Comparison of ENCODE assay signal across 12 cellular contexts in the genomic region with DNA sequence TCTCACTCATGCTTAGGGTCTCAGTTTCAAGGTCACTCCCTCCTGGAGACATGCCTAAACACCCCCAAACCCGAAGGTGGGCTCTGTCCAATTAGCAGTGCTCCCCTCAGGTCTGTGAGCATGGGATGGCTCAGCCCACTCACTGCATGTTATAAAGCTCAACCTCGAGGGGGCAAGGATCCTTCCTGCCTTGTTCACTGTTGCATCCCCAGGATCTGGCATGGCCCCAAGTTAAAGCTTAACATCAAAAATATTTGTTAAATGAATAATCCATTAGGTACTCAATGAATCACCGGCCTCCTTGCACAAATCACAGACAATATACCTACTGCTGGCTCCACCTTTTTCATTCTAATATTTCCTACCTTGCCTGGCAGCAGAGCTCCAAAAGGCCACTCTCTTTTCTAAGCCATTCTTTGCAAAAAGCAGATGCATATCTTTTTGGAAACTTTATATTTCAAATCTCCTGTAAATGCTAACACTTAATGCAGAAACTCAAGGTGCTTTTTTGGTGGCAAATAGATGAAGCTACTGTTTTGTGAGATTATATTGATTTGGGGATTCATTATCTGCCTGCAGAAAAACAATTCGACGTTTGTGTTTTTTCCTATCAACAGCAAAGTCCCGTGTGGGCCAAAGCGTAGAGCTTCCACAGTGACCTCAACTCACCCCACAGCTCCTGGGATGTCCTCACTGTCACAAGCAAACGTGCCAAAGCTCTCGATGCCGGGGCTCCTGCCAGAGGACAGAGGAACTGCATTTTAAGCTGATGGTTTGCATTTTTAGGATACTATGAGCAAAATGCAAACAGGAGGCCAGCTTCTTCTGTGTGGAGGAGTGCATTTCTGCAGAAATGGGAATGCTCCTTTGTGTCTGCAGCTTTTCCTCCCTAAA. TPM values are rescaled to one million over a fixed set of nuclear protein-coding genes. Genes with fewer than 3 reads are reported as not detected.
DNase-seq lines count a peak whose midpoint lies in the region; ATAC-seq, FAIRE-seq and TF ChIP-seq lines count a peak whose summit lies in the region.
"Had no signal": no experiment of that assay in that cellular context is flagged by ENCODE, and none has a peak within 500 bp of the region (broad histone marks: within the 10 kb centered on the region; RNA-seq: fewer than 3 reads in every experiment).

No MANE protein-coding gene starts in this region.

- intact Hi-C loops in Calu3 (cut with micrococcal nuclease; ENCODE audit: unreplicated experiment) (loop anchor here (1.0 to 5.0 kb wide), 2 partner anchors 35 to 144 kb away; no protein-coding TSS in a partner anchor), HepG2 (cut with micrococcal nuclease; ENCODE audit: unreplicated experiment) (no loop called here), CD14-positive monocyte (cut with micrococcal nuclease) (no loop called here)

- H3K27me3 Mint-ChIP-seq in Calu3 (ENCODE audit: unreplicated experiment) (no peaks in the 10 kb centered on the region), CD14-positive monocyte (ENCODE audit: low read depth in 3 of 3) (peaks cover 0 to 2% (median 0%) of the 10 kb centered on the region in 3 donors)

- no peak overlapping the region for H2AFZ ChIP-seq in HepG2 (ENCODE audit: low read length)

- no peak overlapping the region for H3K27ac Mint-ChIP-seq in Calu3 (ENCODE audit: unreplicated experiment)
- H3K27ac Mint-ChIP-seq in CD14-positive monocyte = no peak overlapping the region
- H3K27ac Mint-ChIP-seq: stimulated activated effector memory CD8-positive, alpha-beta T cell treated with anti-CD3 and anti-CD28 coated beads, Interleukin-12 subunit alpha, Interleukin-12 subunit beta, amount 100 ng/mL, for 72 hours; T-helper 1 cell treated with Interleukin-12 subunit alpha and Interleukin-12 subunit beta and Interleukin-4 antibody, amounts not matched to agents 30 μg/mL and 1 μg/mL, for 36 hours had no signal

- POLR2A ChIA-PET in HepG2 (lab: Yijun Ruan, JAX) = interaction anchor here (0.7 to 1.2 kb wide), 2 partner anchors 9 to 19 kb away, joined by 3 read pairs; no protein-coding TSS in a partner anchor

- TF ChIP-seq POLR2A in HepG2 (IDR thresholded peaks at IDR 0.05; ENCODE audit: insufficient read depth in 1 of 2, low read depth in 2 of 2, low read length in 2 of 2) (no peak), GM12892 (IDR thresholded peaks at IDR 0.05; ENCODE audit: low read depth, low read length) (no peak)

- H3K4me1 Mint-ChIP-seq in Calu3 (ENCODE audit: low read depth, unreplicated experiment) (peaks cover 18% of the 10 kb centered on the region), CD14-positive monocyte (peaks cover 3% of the 10 kb centered on the region)
- H3K4me1 Mint-ChIP-seq: stimulated activated effector memory CD8-positive, alpha-beta T cell treated with anti-CD3 and anti-CD28 coated beads, Interleukin-12 subunit alpha, Interleukin-12 subunit beta, amount 100 ng/mL, for 72 hours had no signal

- BruUV-seq in Calu3 (replicated peaks; lab: Mats Ljungman, UMichigan) (no TSS peak), HepG2 (replicated peaks; lab: Mats Ljungman, UMichigan) (no TSS peak)

- H3K4me2 ChIP-seq in HepG2 (ENCODE audit: low read depth, low read length) = peak overlapping the region; percentile 57
- H3K4me2 ChIP-seq: smooth muscle cell had no signal

- no peaks in the 10 kb centered on the region for H3K27me3 ChIP-seq in brain microvascular endothelial cell (replicated peaks)
- H3K27me3 ChIP-seq in HepG2 (ENCODE audit: control insufficient read depth in 1 of 2, insufficient read depth in 2 of 2, low read length in 2 of 2) = peaks cover 0 to 8% of the 10 kb centered on the region in 2 experiments; a peak in 1 of 5 replicates

- H3K36me3 Mint-ChIP-seq in Calu3 (ENCODE audit: insufficient read depth, unreplicated experiment) (no peaks in the 10 kb centered on the region), CD14-positive monocyte (no peaks in the 10 kb centered on the region)
- H3K36me3 Mint-ChIP-seq: stimulated activated effector memory CD8-positive, alpha-beta T cell treated with anti-CD3 and anti-CD28 coated beads, Interleukin-12 subunit alpha, Interleukin-12 subunit beta, amount 100 ng/mL, for 72 hours had no signal

- ATAC-seq in HepG2 (peak; percentile 75), HG03159 (IDR thresholded peaks at IDR 0.05; ENCODE audit: unreplicated experiment) (no peak)
- ATAC-seq: stimulated activated effector memory CD8-positive, alpha-beta T cell treated with anti-CD3 and anti-CD28 coated beads, Interleukin-12 subunit alpha, Interleukin-12 subunit beta, amount 100 ng/mL, for 72 hours had no signal

- no peaks in the 10 kb centered on the region for H3K9me3 ChIP-seq in HepG2 (ENCODE audit: low read length)

- H3K27ac ChIP-seq in brain microvascular endothelial cell (no peak overlapping the region), HepG2 (ENCODE audit: extremely low read length, insufficient read depth, low read length) (peak overlapping the region; percentile 63)

- no peak overlapping the region for H3K9ac ChIP-seq in HepG2 (ENCODE audit: insufficient read depth, low read depth, low read length)

- no peaks in the 10 kb centered on the region for H3K9me3 Mint-ChIP-seq in Calu3 (ENCODE audit: low read depth, unreplicated experiment)
- H3K9me3 Mint-ChIP-seq in CD14-positive monocyte = peaks cover 0 to 3% (median 0%) of the 10 kb centered on the region in 7 donors
- H3K9me3 Mint-ChIP-seq: stimulated activated effector memory CD8-positive, alpha-beta T cell treated with anti-CD3 and anti-CD28 coated beads, Interleukin-12 subunit alpha, Interleukin-12 subunit beta, amount 100 ng/mL, for 72 hours; T-helper 1 cell treated with Interleukin-12 subunit alpha and Interleukin-12 subunit beta and Interleukin-4 antibody, amounts not matched to agents 30 μg/mL and 1 μg/mL, for 36 hours had no signal

- DNase-seq in Calu3 (peak; percentile 90), HT1080 (ENCODE audit: low read depth) (peak; percentile 87), brain microvascular endothelial cell (peak; percentile 73), HepG2 (ENCODE audit: low spot score) (peak; percentile 71), GM12892 (ENCODE audit: insufficient read length) (no peak), CD14-positive monocyte (ENCODE audit: low spot score) (no peak)
- no peak for DNase-seq in central memory CD4-positive, alpha-beta T cell
- DNase-seq: NCI-H2107 had no signal

- TF ChIP-seq EP300 in HepG2 (IDR thresholded peaks at IDR 0.05; ENCODE audit: low read depth in 2 of 2, low read length in 2 of 2) = peak in 1 of 2 experiments; percentile 12; a peak in 1 of 4 replicates
- TF ChIP-seq EP300 in HepG2 (CRISPR knock-in tag; IDR thresholded peaks at IDR 0.05; ENCODE audit: borderline replicate concordance) = no peak

- TF ChIP-seq CTCF in Calu3 (IDR thresholded peaks at IDR 0.05; ENCODE audit: unreplicated experiment) (no peak), brain microvascular endothelial cell (IDR thresholded peaks at IDR 0.05; ENCODE audit: low read depth, low read length, missing control alignments) (peak; percentile 14), HepG2 (CRISPR knock-in tag; IDR thresholded peaks at IDR 0.05) (no peak), CD14-positive monocyte (IDR thresholded peaks at IDR 0.05) (no peak)

- no peak for TF ChIP-seq RAD21 in HepG2 (CRISPR knock-in tag; IDR thresholded peaks at IDR 0.05)

- no peaks in the 10 kb centered on the region for H3K36me3 ChIP-seq in brain microvascular endothelial cell (replicated peaks)
- H3K36me3 ChIP-seq in HepG2 (replicated peaks in 1 of 2; ENCODE audit: control insufficient read depth in 1 of 2, insufficient read depth in 2 of 2, low read length in 2 of 2) = no peaks in the 10 kb centered on the region

- CTCF ChIA-PET in Calu3 (lab: Charles Lee) = interaction anchor here (0.6 to 2.2 kb wide), 19 partner anchors 9 to 820 kb away, joined by 3 to 12 read pairs (median 4); partner anchors contain the start of genes PCOLCE2 and U2SURP
- CTCF ChIA-PET in HepG2 (lab: Yijun Ruan, JAX; ENCODE audit: low intra/inter-chr PET ratio, low total read pairs) = no interaction called here

- H3K4me3 Mint-ChIP-seq in Calu3 (ENCODE audit: low read depth, unreplicated experiment) (peak overlapping the region; percentile 10), CD14-positive monocyte (no peak overlapping the region)
- H3K4me3 Mint-ChIP-seq: stimulated activated effector memory CD8-positive, alpha-beta T cell treated with anti-CD3 and anti-CD28 coated beads, Interleukin-12 subunit alpha, Interleukin-12 subunit beta, amount 100 ng/mL, for 72 hours; T-helper 1 cell treated with Interleukin-12 subunit alpha and Interleukin-12 subunit beta and Interleukin-4 antibody, amounts not matched to agents 30 μg/mL and 1 μg/mL, for 36 hours had no signal

- no peaks in the 10 kb centered on the region for H3K79me2 ChIP-seq in HepG2 (ENCODE audit: insufficient read depth, low read length)

- FAIRE-seq in HepG2 (lab: Jason Lieb, UNC) (no peak), GM12892 (lab: Jason Lieb, UNC) (no peak)

- H3K4me3 ChIP-seq in brain microvascular endothelial cell (ENCODE audit: low read depth, low read length) = no peak overlapping the region
- H3K4me3 ChIP-seq in HepG2 (replicated peaks in 1 of 3; ENCODE audit: insufficient read depth in 1 of 3, low read depth in 2 of 3, low read length in 3 of 3) = no peak overlapping the region
- H3K4me3 ChIP-seq: smooth muscle cell had no signal

- peaks cover 43% of the 10 kb centered on the region for H3K4me1 ChIP-seq in HepG2 (ENCODE audit: insufficient read depth, low read length)

- no peaks in the 10 kb centered on the region for H4K20me1 ChIP-seq in HepG2 (ENCODE audit: insufficient read depth, low read length)

- in situ Hi-C loops in brain microvascular endothelial cell (cut with HindIII; ENCODE audit: low pct_ligation_motif_present, low sequenced_read_pairs) (no loop called here), HepG2 (cut with HindIII; ENCODE audit: extremely low pct_ligation_motif_present, low pct_unique_long_range_greater_than_20kb) (no loop called here)

- 0% methylated on average over 7 of the region's 10 CpGs for WGBS in HepG2 (ENCODE audit: low lambda C conversion rate)

RNA-seq across cellular contexts. Expression of gene PCOLCE2, which starts 35.4 kb away (rescaled TPM):
- total RNA-seq in Calu3 (2022) = 5.6 and 9.6 TPM in 2 replicates
- 22.7 and 34.1 TPM in 2 replicates for total RNA-seq in HT1080 (2014; rRNA removed; shearing (Covaris generic))
- polyA plus RNA-seq in HT1080 (2015; cell fraction: cytosol; rRNA removed) = 5.2 and 7.0 TPM in 2 replicates
- 4.9 and 5.8 TPM in 2 replicates for polyA plus RNA-seq in HT1080 (2015; cell fraction: nucleus; rRNA removed)
- total RNA-seq in HepG2 (2016; rRNA removed; fragmentation: Illumina TruSeq; extraction: Trizol) = 1.1 and 2.0 TPM in 2 replicates
- 0.40 and 0.71 TPM in 2 replicates for total RNA-seq in HepG2 (2016; cell fraction: cytosol; rRNA removed; fragmentation: Illumina TruSeq; extraction: Trizol; ENCODE audit: low read depth)
- 2.0 and 2.1 TPM in 2 replicates for total RNA-seq in HepG2 (2016; cell fraction: insoluble cytoplasmic fraction; rRNA removed; fragmentation: Illumina TruSeq; extraction: Trizol)
- 0.71 and 1.1 TPM in 2 replicates for total RNA-seq in HepG2 (2016; cell fraction: membrane; rRNA removed; fragmentation: Illumina TruSeq; extraction: Trizol)
- total RNA-seq in HepG2 (2016; cell fraction: nucleus; rRNA removed; fragmentation: Illumina TruSeq; extraction: Trizol) = 1.5 and 2.6 TPM in 2 replicates
- 0.71 and 0.74 TPM in 2 replicates for polyA plus RNA-seq in HepG2 (2011; rRNA removed)
- polyA plus RNA-seq in HepG2 (2011; cell fraction: cytosol; rRNA removed) = 0.46 and 1.2 TPM in 2 replicates
- 0.55 and 0.87 TPM in 2 replicates for polyA plus RNA-seq in HepG2 (2011; cell fraction: nucleus; rRNA removed)
- 0.87 and 2.5 TPM in 2 replicates for polyA plus RNA-seq in HepG2 (2012)
- 0.47 and 1.1 TPM in 2 replicates for polyA plus RNA-seq in HepG2 (2016; cell fraction: cytosol; fragmentation: Illumina TruSeq; extraction: Trizol; ENCODE audit: low read depth)
- polyA plus RNA-seq in HepG2 (2016; cell fraction: insoluble cytoplasmic fraction; fragmentation: Illumina TruSeq; extraction: Trizol; ENCODE audit: low read depth) = 1.1 and 1.3 TPM in 2 replicates
- polyA plus RNA-seq in HepG2 (2016; cell fraction: membrane; fragmentation: Illumina TruSeq; extraction: Trizol; ENCODE audit: low read depth) = 1.00 and 1.6 TPM in 2 replicates
- 3.8 and 6.0 TPM in 2 replicates for polyA plus RNA-seq in HepG2 (2016; cell fraction: nucleus; fragmentation: Illumina TruSeq; extraction: Trizol; ENCODE audit: insufficient read depth, low read depth)
- polyA minus RNA-seq in HepG2 (2011; rRNA and poly(A)+ RNA removed; ENCODE audit: low replicate concordance) = 0.60 and 25.3 TPM in 2 replicates
- polyA minus RNA-seq in HepG2 (2011; cell fraction: cytosol; rRNA and poly(A)+ RNA removed) = 1.7 TPM in 1 of 2 replicates, not detected in the other
- polyA minus RNA-seq in HepG2 (2011; cell fraction: nucleus; rRNA and poly(A)+ RNA removed) = 0.52 and 1.5 TPM in 2 replicates
- polyA plus RNA-seq in GM12892 (2012; ENCODE audit: missing spikeins) = 0.59 TPM
- polyA plus RNA-seq in CD14-positive monocyte = not detected

Comparison
In these comparisons a context has a peak if more than half of its experiments do, and no peak if none do; other contexts are left out.
1. DNase-seq: peak in Calu3 (single experiment), HT1080 (single experiment), brain microvascular endothelial cell (single experiment) and HepG2 (single experiment); none in GM12892 (single experiment), CD14-positive monocyte (single experiment) and central memory CD4-positive, alpha-beta T cell (single experiment).